Comparison of ENCODE assay signal across 10 cellular contexts in genomic region chr10:31317171-31317570, GRCh38. TPM values are rescaled to one million over a fixed set of nuclear protein-coding genes. Genes with fewer than 3 reads are reported as not detected.
DNase-seq lines count a peak whose midpoint lies in the region; ATAC-seq and TF ChIP-seq lines count a peak whose summit lies in the region.
"Had no signal": no experiment of that assay in that cellular context is flagged by ENCODE, and none has a peak within 500 bp of the region (broad histone marks: within the 10 kb centered on the region; RNA-seq: fewer than 3 reads in every experiment).

No MANE protein-coding gene starts in this region.

- H3K27ac ChIP-seq in DOHH2 (ENCODE audit: low read depth, low read length) (no peak overlapping the region), neural progenitor cell (no peak overlapping the region), smooth muscle cell (ENCODE audit: low read depth) (no peak overlapping the region)
- H3K27ac ChIP-seq: foreskin keratinocyte had no signal

- H3K27me3 Mint-ChIP-seq in IgD-negative memory B cell (no peaks in the 10 kb centered on the region), neural progenitor cell (ENCODE audit: insufficient read depth, low read depth) (peaks cover 6% of the 10 kb centered on the region)
- H3K27me3 Mint-ChIP-seq in activated naive CD8-positive, alpha-beta T cell treated with anti-CD3 and anti-CD28 coated beads, Interleukin-2, amount 10 ng/mL, durations not matched to agents 7 days and 5 days = no peaks in the 10 kb centered on the region

- peaks cover 60% of the 10 kb centered on the region for H3K79me2 ChIP-seq in DOHH2 (ENCODE audit: control insufficient read depth, low read length)
- peaks cover 33% of the 10 kb centered on the region for H3K79me2 ChIP-seq in neural progenitor cell (ENCODE audit: low read depth)
- peaks cover 17% of the 10 kb centered on the region for H3K79me2 ChIP-seq in smooth muscle cell (ENCODE audit: low read depth)

- H3K9ac ChIP-seq in neural progenitor cell = no peak overlapping the region
- no peak overlapping the region for H3K9ac ChIP-seq in smooth muscle cell (ENCODE audit: low read depth)

- POLR2A ChIA-PET in activated naive CD8-positive, alpha-beta T cell treated with anti-CD3 and anti-CD28 coated beads, Interleukin-2, amount 10 ng/mL, durations not matched to agents 7 days and 5 days (lab: Charles Lee) = no interaction called here

- H3F3A ChIP-seq in DOHH2 (ENCODE audit: control insufficient read depth, insufficient read depth) = peaks cover 6% of the 10 kb centered on the region; the same call in 1 of the 2 replicates
- H3F3A ChIP-seq in neural progenitor cell (ENCODE audit: low read depth) = peaks cover 16% of the 10 kb centered on the region
- H3F3A ChIP-seq in smooth muscle cell (ENCODE audit: low read depth) = no peaks in the 10 kb centered on the region

- H3K9me3 Mint-ChIP-seq in IgD-negative memory B cell (no peaks in the 10 kb centered on the region), neural progenitor cell (no peaks in the 10 kb centered on the region)
- no peaks in the 10 kb centered on the region for H3K9me3 Mint-ChIP-seq in activated naive CD8-positive, alpha-beta T cell treated with anti-CD3 and anti-CD28 coated beads, Interleukin-2, amount 10 ng/mL, durations not matched to agents 7 days and 5 days

- no peak for ATAC-seq in activated naive CD8-positive, alpha-beta T cell treated with anti-CD3 and anti-CD28 coated beads, Interleukin-2, amount 10 ng/mL, durations not matched to agents 7 days and 5 days (ENCODE audit: low read depth)
- no peak for ATAC-seq in GM21528 (IDR thresholded peaks at IDR 0.05; ENCODE audit: low FRiP score, unreplicated experiment)
- ATAC-seq: foreskin keratinocyte had no signal

- H3K36me3 ChIP-seq in DOHH2 (ENCODE audit: control insufficient read depth, low read length) (peaks cover 18% of the 10 kb centered on the region), neural progenitor cell (no peaks in the 10 kb centered on the region), smooth muscle cell (ENCODE audit: low read depth) (no peaks in the 10 kb centered on the region)
- H3K36me3 ChIP-seq: ascending aorta had no signal

- DNase-seq in activated naive CD8-positive, alpha-beta T cell treated with anti-CD3 and anti-CD28 coated beads, Interleukin-2, amount 10 ng/mL, durations not matched to agents 7 days and 5 days = no peak
- no peak for DNase-seq in neural progenitor cell (ENCODE audit: low spot score)
- no peak for DNase-seq in smooth muscle cell (lab: John Stamatoyannopoulos, UW; ENCODE audit: unreplicated experiment)
- no peak for DNase-seq in NCI-H1694 (lab: John Stamatoyannopoulos, UW)
- DNase-seq: dorsolateral prefrontal cortex, foreskin keratinocyte had no signal

- H2AFZ ChIP-seq in neural progenitor cell (replicated peaks) (no peak overlapping the region), smooth muscle cell (ENCODE audit: low read depth) (no peak overlapping the region)

- H3K27ac Mint-ChIP-seq in IgD-negative memory B cell (peak overlapping the region; percentile 23 to 91 (median 41)), neural progenitor cell (no peak overlapping the region)
- no peak overlapping the region for H3K27ac Mint-ChIP-seq in activated naive CD8-positive, alpha-beta T cell treated with anti-CD3 and anti-CD28 coated beads, Interleukin-2, amount 10 ng/mL, durations not matched to agents 7 days and 5 days

- H3K9me3 ChIP-seq in DOHH2 (ENCODE audit: control insufficient read depth, insufficient read depth, low read length) (no peaks in the 10 kb centered on the region), neural progenitor cell (ENCODE audit: low read depth) (no peaks in the 10 kb centered on the region), smooth muscle cell (replicated peaks; ENCODE audit: low read depth) (no peaks in the 10 kb centered on the region)
- H3K9me3 ChIP-seq: ascending aorta had no signal

- no peaks in the 10 kb centered on the region for H3K27me3 ChIP-seq in DOHH2 (ENCODE audit: control insufficient read depth, low read length)
- H3K27me3 ChIP-seq in neural progenitor cell = peaks cover 29% of the 10 kb centered on the region
- H3K27me3 ChIP-seq in smooth muscle cell (ENCODE audit: low read depth) = peaks cover 20% of the 10 kb centered on the region
- H3K27me3 ChIP-seq: ascending aorta had no signal

- peaks cover 17% of the 10 kb centered on the region for H4K20me1 ChIP-seq in DOHH2 (ENCODE audit: control insufficient read depth, insufficient read depth, low read depth, low read length)
- H4K20me1 ChIP-seq in neural progenitor cell (ENCODE audit: low read depth) = peaks cover 34% of the 10 kb centered on the region
- peaks cover 11% of the 10 kb centered on the region for H4K20me1 ChIP-seq in smooth muscle cell (ENCODE audit: low read depth)

- no peaks in the 10 kb centered on the region for H3K9me2 ChIP-seq in DOHH2 (replicated peaks; ENCODE audit: control insufficient read depth, low read length)

- peak overlapping the region; percentile 83 for H3K4me2 ChIP-seq in DOHH2 (ENCODE audit: low read length)
- H3K4me2 ChIP-seq in neural progenitor cell = peak overlapping the region; percentile 84
- no peak overlapping the region for H3K4me2 ChIP-seq in smooth muscle cell

- H3K4me1 ChIP-seq in DOHH2 (ENCODE audit: control insufficient read depth, low read length) = peaks cover 27% of the 10 kb centered on the region
- H3K4me1 ChIP-seq in neural progenitor cell = peaks cover 11% of the 10 kb centered on the region
- H3K4me1 ChIP-seq in smooth muscle cell (ENCODE audit: low read depth) = peaks cover 6% of the 10 kb centered on the region
- H3K4me1 ChIP-seq: foreskin keratinocyte had no signal

- H3K4me3 ChIP-seq in DOHH2 (ENCODE audit: low read length) (peak overlapping the region; percentile 90), neural progenitor cell (no peak overlapping the region), smooth muscle cell (no peak overlapping the region)

- H3K36me3 Mint-ChIP-seq in IgD-negative memory B cell = no peaks in the 10 kb centered on the region
- peaks cover 4% of the 10 kb centered on the region for H3K36me3 Mint-ChIP-seq in activated naive CD8-positive, alpha-beta T cell treated with anti-CD3 and anti-CD28 coated beads, Interleukin-2, amount 10 ng/mL, durations not matched to agents 7 days and 5 days
- no peaks in the 10 kb centered on the region for H3K36me3 Mint-ChIP-seq in neural progenitor cell

- peaks cover 14 to 21% (median 19%) of the 10 kb centered on the region in 3 donors for H3K4me1 Mint-ChIP-seq in IgD-negative memory B cell
- peaks cover 29% of the 10 kb centered on the region for H3K4me1 Mint-ChIP-seq in activated naive CD8-positive, alpha-beta T cell treated with anti-CD3 and anti-CD28 coated beads, Interleukin-2, amount 10 ng/mL, durations not matched to agents 7 days and 5 days
- H3K4me1 Mint-ChIP-seq in neural progenitor cell = peaks cover 29% of the 10 kb centered on the region

- peak overlapping the region in 3 of 4 donors; percentile 27 to 70 (median 67) for H3K4me3 Mint-ChIP-seq in IgD-negative memory B cell
- H3K4me3 Mint-ChIP-seq in activated naive CD8-positive, alpha-beta T cell treated with anti-CD3 and anti-CD28 coated beads, Interleukin-2, amount 10 ng/mL, durations not matched to agents 7 days and 5 days = peak overlapping the region; percentile 42
- H3K4me3 Mint-ChIP-seq in neural progenitor cell = peak overlapping the region; percentile 100

- TF ChIP-seq CTCF in DOHH2 (IDR thresholded peaks at IDR 0.05; ENCODE audit: low read depth, low read length, poor library complexity, severe bottlenecking) (no peak), neural progenitor cell (IDR thresholded peaks at IDR 0.05) (no peak), smooth muscle cell (IDR thresholded peaks at IDR 0.05; ENCODE audit: borderline replicate concordance, insufficient read depth, poor library complexity, severe bottlenecking) (no peak)

- WGBS in smooth muscle cell (ENCODE audit: low lambda C conversion rate) = 93% methylated on average over 5 of the region's 5 CpGs

RNA-seq across cellular contexts. Expression of gene ZEB1, which starts 1.8 kb away (rescaled TPM):
- polyA plus RNA-seq in IgD-negative memory B cell (32.2 TPM), smooth muscle cell (7.9 and 10.5 TPM in 2 replicates)
- total RNA-seq in activated naive CD8-positive, alpha-beta T cell treated with anti-CD3 and anti-CD28 coated beads, Interleukin-2, amount 10 ng/mL, durations not matched to agents 7 days and 5 days = 10 to 100 TPM; 40.2 to 42.6 TPM
- total RNA-seq in neural progenitor cell (ENCODE audit: low replicate concordance) (26.4 and 38.8 TPM in 2 replicates), smooth muscle cell (15.7 and 21.0 TPM in 2 replicates)

Comparison
In these comparisons a context has a peak if more than half of its experiments do, and no peak if none do; other contexts are left out.
1. H3K27ac Mint-ChIP-seq: peak in IgD-negative memory B cell (3 of 3); none in activated naive CD8-positive, alpha-beta T cell treated with anti-CD3 and anti-CD28 coated beads, Interleukin-2, amount 10 ng/mL, durations not matched to agents 7 days and 5 days (single experiment) and neural progenitor cell (single experiment).
2. H3K4me3 Mint-ChIP-seq: peak in every context shown above with its lines; median percentile 100 in neural progenitor cell; 67 in IgD-negative memory B cell; 42 in activated naive CD8-positive, alpha-beta T cell treated with anti-CD3 and anti-CD28 coated beads, Interleukin-2, amount 10 ng/mL, durations not matched to agents 7 days and 5 days.